20 cellular contexts compared by ENCODE assay signal in the genomic region with DNA sequence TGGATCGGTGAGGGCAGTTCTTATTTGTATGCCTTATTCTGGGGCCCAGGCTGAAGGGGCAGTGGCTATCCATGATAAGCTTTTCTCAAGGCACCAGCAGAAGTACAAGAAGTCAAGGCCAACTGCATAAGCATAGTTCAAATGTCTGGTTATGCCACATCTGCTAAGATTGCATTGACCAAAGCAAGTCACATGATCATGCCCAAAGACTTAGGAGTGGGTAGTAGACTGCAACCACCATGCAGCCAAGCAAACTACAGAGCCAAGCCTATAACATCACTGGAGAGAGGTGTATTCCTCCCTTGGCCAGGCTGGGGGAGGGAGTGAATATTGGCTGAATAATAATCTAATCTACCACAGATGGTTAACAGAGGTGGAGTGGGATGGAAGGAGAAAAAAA. TPM values are rescaled to one million over a fixed set of nuclear protein-coding genes. Genes with fewer than 3 reads are reported as not detected.
DNase-seq lines count a peak whose midpoint lies in the region; ATAC-seq and TF ChIP-seq lines count a peak whose summit lies in the region.
"Had no signal": no experiment of that assay in that cellular context is flagged by ENCODE, and none has a peak within 500 bp of the region (broad histone marks: within the 10 kb centered on the region; RNA-seq: fewer than 3 reads in every experiment).

No MANE protein-coding gene starts in this region.

- peaks cover 42% of the 10 kb centered on the region for H3K4me1 Mint-ChIP-seq in stimulated activated naive CD8-positive, alpha-beta T cell treated with anti-CD3 and anti-CD28 coated beads, Interleukin-15, Interleukin-2, amounts not matched to agents 100 ng/mL and 50 ng/mL, for 24 hours (ENCODE audit: low read depth)
- peaks cover 41% of the 10 kb centered on the region for H3K4me1 Mint-ChIP-seq in activated B cell treated with CpG ODN at 0.5 μM for 24 hours

- H3K9me3 ChIP-seq in left lung: no peaks in the 10 kb centered on the region
- H3K9me3 ChIP-seq: MG63, stomach had no signal

- H3K36me3 ChIP-seq in left lung: no peaks in the 10 kb centered on the region
- H3K36me3 ChIP-seq: MG63, stomach had no signal

- H3K36me3 Mint-ChIP-seq in stimulated activated naive CD8-positive, alpha-beta T cell treated with anti-CD3 and anti-CD28 coated beads, Interleukin-15, Interleukin-2, amounts not matched to agents 100 ng/mL and 50 ng/mL, for 24 hours (ENCODE audit: low read depth): peaks cover 10% of the 10 kb centered on the region
- peaks cover 29% of the 10 kb centered on the region for H3K36me3 Mint-ChIP-seq in activated B cell treated with CpG ODN at 0.5 μM for 24 hours (ENCODE audit: low read depth)

- CTCF ChIA-PET in activated B cell treated with CpG ODN at 0.5 μM for 24 hours (lab: Charles Lee): no interaction called here

- H3K4me1 ChIP-seq in left lung: peaks cover 7 to 58% of the 10 kb centered on the region in 2 donors

- H3K27ac Mint-ChIP-seq in stimulated activated naive CD8-positive, alpha-beta T cell treated with anti-CD3 and anti-CD28 coated beads, Interleukin-15, Interleukin-2, amounts not matched to agents 100 ng/mL and 50 ng/mL, for 24 hours: peak overlapping the region; percentile 52
- H3K27ac Mint-ChIP-seq in activated B cell treated with CpG ODN at 0.5 μM for 24 hours: peak overlapping the region; percentile 19

- H3K27ac ChIP-seq in layer of hippocampus (ENCODE audit: low read depth, low read length) (peak overlapping the region; percentile 80), left lung (no peak overlapping the region)
- H3K27ac ChIP-seq: stomach had no signal

- no peak for DNase-seq in stimulated activated naive CD8-positive, alpha-beta T cell treated with anti-CD3 and anti-CD28 coated beads, Interleukin-15, Interleukin-2, amounts not matched to agents 100 U/mL and 50 U/mL, for 24 hours
- DNase-seq in activated B cell treated with CpG ODN at 0.5 μM for 24 hours: no peak
- DNase-seq in left lung: no peak
- no peak for DNase-seq in nucleus accumbens (lab: John Stamatoyannopoulos, UW)
- no peak for DNase-seq in stimulated activated CD4-positive, alpha-beta T cell treated with anti-CD3 and anti-CD28 coated beads, Interleukin-1b, Interleukin-23, amount 100 ng/mL, for 48 hours
- DNase-seq: activated CD4-positive, CD25-positive, alpha-beta regulatory T cell; activated naive CD4-positive, alpha-beta T cell treated with Interleukin-2 at 50 U/mL for 16 hours; Calu3; dermis blood vessel endothelial cell; HCEC 1CT; islet precursor cell; mesenchymal stem cell; MG63; NCI-H1694 treated with DMSO at 0.1 percent for 48 hours; NCI-H345; NK-92 treated with Interleukin-12 subunit alpha and Interleukin-12 subunit beta, amount 100 ng/mL, for 24 hours; stomach had no signal

- POLR2A ChIA-PET in activated B cell treated with CpG ODN at 0.5 μM for 24 hours (lab: Charles Lee): no interaction called here

- no peak overlapping the region for H3K4me3 ChIP-seq in left lung
- H3K4me3 ChIP-seq: MG63, stomach had no signal

- TF ChIP-seq CTCF in activated B cell treated with CpG ODN at 0.5 μM for 24 hours (IDR thresholded peaks at IDR 0.05) (no peak), left lung (IDR thresholded peaks at IDR 0.05) (no peak)

- H3K9me3 Mint-ChIP-seq in stimulated activated naive CD8-positive, alpha-beta T cell treated with anti-CD3 and anti-CD28 coated beads, Interleukin-15, Interleukin-2, amounts not matched to agents 100 ng/mL and 50 ng/mL, for 24 hours: no peaks in the 10 kb centered on the region
- no peaks in the 10 kb centered on the region for H3K9me3 Mint-ChIP-seq in activated B cell treated with CpG ODN at 0.5 μM for 24 hours

- H3K27me3 Mint-ChIP-seq in stimulated activated naive CD8-positive, alpha-beta T cell treated with anti-CD3 and anti-CD28 coated beads, Interleukin-15, Interleukin-2, amounts not matched to agents 100 ng/mL and 50 ng/mL, for 24 hours: no peaks in the 10 kb centered on the region
- H3K27me3 Mint-ChIP-seq in activated B cell treated with CpG ODN at 0.5 μM for 24 hours: no peaks in the 10 kb centered on the region

- H3K4me3 Mint-ChIP-seq in stimulated activated naive CD8-positive, alpha-beta T cell treated with anti-CD3 and anti-CD28 coated beads, Interleukin-15, Interleukin-2, amounts not matched to agents 100 ng/mL and 50 ng/mL, for 24 hours: no peak overlapping the region
- no peak overlapping the region for H3K4me3 Mint-ChIP-seq in activated B cell treated with CpG ODN at 0.5 μM for 24 hours

- intact Hi-C loops in activated B cell treated with CpG ODN at 0.5 μM for 24 hours (cut with micrococcal nuclease) (no loop called here), left lung (cut with DNase I) (no loop called here)

- ATAC-seq in stimulated activated naive CD8-positive, alpha-beta T cell treated with anti-CD3 and anti-CD28 coated beads, Interleukin-15, Interleukin-2, amounts not matched to agents 100 U/mL and 50 U/mL, for 24 hours: no peak
- no peak for ATAC-seq in activated B cell treated with CpG ODN at 0.5 μM for 24 hours (ENCODE audit: low read depth)
- no peak for ATAC-seq in GM21737 (IDR thresholded peaks at IDR 0.05; ENCODE audit: unreplicated experiment)
- ATAC-seq in left lung: no peak

- H3K27me3 ChIP-seq in layer of hippocampus (ENCODE audit: control insufficient read depth, insufficient read depth, low read length): no peaks in the 10 kb centered on the region
- H3K27me3 ChIP-seq in left lung: no peaks in the 10 kb centered on the region
- H3K27me3 ChIP-seq: MG63, stomach had no signal

RNA-seq across cellular contexts. Expression of a gene that starts 4.6 kb away (rescaled TPM):
- total RNA-seq in activated B cell treated with CpG ODN at 0.5 μM for 24 hours (38.6 and 42.9 TPM in 2 replicates), left lung (10 to 100 TPM; 67.5 to 67.8 TPM)
